ENCODE assay signal across 35 cellular contexts in the genomic region with DNA sequence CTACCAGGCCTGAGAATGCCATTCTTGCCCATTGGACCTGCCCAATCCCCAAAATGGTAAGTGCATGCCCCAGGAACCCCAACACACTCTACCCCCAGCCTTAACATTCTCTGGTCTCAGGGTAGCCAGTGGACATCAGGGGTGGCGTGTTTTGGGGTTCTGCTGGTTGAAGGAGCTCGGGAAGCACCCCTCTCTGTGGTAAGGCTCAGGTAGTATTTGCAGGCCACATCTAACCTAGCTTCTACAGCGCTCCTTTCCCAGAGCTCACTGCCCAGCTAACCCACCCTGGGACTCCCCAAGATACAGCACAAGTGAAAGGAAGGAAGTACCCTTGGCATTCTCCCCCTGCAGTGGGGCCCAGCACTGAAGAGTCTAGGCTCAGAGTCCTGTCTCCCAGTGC.
"Had no signal": no experiment of that assay in that cellular context is flagged by ENCODE, and none has a peak within 500 bp of the region (broad histone marks: within the 10 kb centered on the region; RNA-seq: fewer than 3 reads in every experiment).

No MANE protein-coding gene starts in this region.

- DNase-seq: activated B cell treated with CpG ODN at 0.5 μM for 24 hours; activated CD4-positive, alpha-beta memory T cell treated with anti-CD3 and anti-CD28 coated beads for 36 hours; activated CD4-positive, alpha-beta T cell treated with anti-CD3 and anti-CD28 coated beads for 4 hours; activated CD4-positive, alpha-beta T cell treated with anti-CD3 and anti-CD28 coated beads, Interleukin-2, amount 10 ng/mL, durations not matched to agents 24 days and 14 days; activated CD4-positive, alpha-beta T cell treated with anti-CD3 and anti-CD28 coated beads, Interleukin-2, amount 50 U/mL, for 1 hour; activated CD4-positive, alpha-beta T cell treated with anti-CD3 and anti-CD28 coated beads, Interleukin-2, amount 50 U/mL, for 4 hours; activated CD4-positive, CD25-positive, alpha-beta regulatory T cell treated with anti-CD3 and anti-CD28 coated beads, Interleukin-2, amount 50 U/mL, for 72 hours; activated CD8-positive, alpha-beta memory T cell treated with anti-CD3 and anti-CD28 coated beads, Interleukin-2, amount 50 U/mL, for 4 hours; activated CD8-positive, alpha-beta T cell treated with anti-CD3 and anti-CD28 coated beads for 36 hours; activated effector memory CD4-positive, alpha-beta T cell treated with anti-CD3 and anti-CD28 coated beads, Interleukin-2, amount 50 U/mL, for 16 hours; activated gamma-delta T cell treated with Interleukin-2 at 50 U/mL for 16 hours; activated naive CD4-positive, alpha-beta T cell; activated naive CD4-positive, alpha-beta T cell treated with anti-CD3 and anti-CD28 coated beads for 36 hours; activated naive CD4-positive, alpha-beta T cell treated with anti-CD3 and anti-CD28 coated beads, Interleukin-2, amount 50 U/mL, for 16 hours; activated naive CD8-positive, alpha-beta T cell treated with anti-CD3 and anti-CD28 coated beads for 36 hours; activated T-cell treated with anti-CD3 and anti-CD28 coated beads for 4 hours; activated T-cell treated with anti-CD3 and anti-CD28 coated beads, Interleukin-2, amount 50 U/mL, for 1 hour; activated T-cell treated with anti-CD3 and anti-CD28 coated beads, Interleukin-2, amount 50 U/mL, for 4 hours; activated T-cell treated with anti-CD3 and anti-CD28 coated beads, Interleukin-2, amount 50 U/mL, for 72 hours; adrenal gland; amniotic stem cell; aorta; body of pancreas; brain microvascular endothelial cell; central memory CD4-positive, alpha-beta T cell; T-helper 1 cell; T-helper 2 cell; T-helper 9 cell had no signal

- H3K9me3 ChIP-seq: adrenal gland, body of pancreas, breast epithelium had no signal

- H3K27me3 Mint-ChIP-seq: activated B cell treated with CpG ODN at 0.5 μM for 24 hours; activated CD4-positive, alpha-beta memory T cell treated with anti-CD3 and anti-CD28 coated beads for 36 hours; activated CD4-positive, alpha-beta T cell treated with anti-CD3 and anti-CD28 coated beads, Interleukin-2, amount 10 ng/mL, durations not matched to agents 24 days and 14 days; activated CD8-positive, alpha-beta T cell treated with anti-CD3 and anti-CD28 coated beads for 36 hours; activated naive CD8-positive, alpha-beta T cell treated with anti-CD3 and anti-CD28 coated beads for 36 hours; activated T-helper 17 cell treated with anti-CD3 and anti-CD28 coated beads, Interleukin-2, amount 50 U/mL, for 72 hours had no signal

- H3K4me1 ChIP-seq: body of pancreas had no signal

- H3K4me3 ChIP-seq: adrenal gland, body of pancreas, breast epithelium had no signal

- H3K4me1 Mint-ChIP-seq: activated B cell treated with CpG ODN at 0.5 μM for 24 hours; activated CD4-positive, alpha-beta T cell treated with anti-CD3 and anti-CD28 coated beads, Interleukin-2, amount 10 ng/mL, durations not matched to agents 24 days and 14 days; activated naive CD8-positive, alpha-beta T cell treated with anti-CD3 and anti-CD28 coated beads for 36 hours; activated T-helper 17 cell treated with anti-CD3 and anti-CD28 coated beads, Interleukin-2, amount 50 U/mL, for 72 hours had no signal

- H3K27ac Mint-ChIP-seq: activated B cell treated with CpG ODN at 0.5 μM for 24 hours; activated CD4-positive, alpha-beta memory T cell treated with anti-CD3 and anti-CD28 coated beads for 36 hours; activated CD4-positive, alpha-beta T cell treated with anti-CD3 and anti-CD28 coated beads, Interleukin-2, amount 10 ng/mL, durations not matched to agents 24 days and 14 days; activated CD8-positive, alpha-beta T cell treated with anti-CD3 and anti-CD28 coated beads for 36 hours; activated naive CD4-positive, alpha-beta T cell treated with anti-CD3 and anti-CD28 coated beads for 36 hours; activated naive CD4-positive, alpha-beta T cell treated with anti-CD3 and anti-CD28 coated beads, Interleukin-2, amount 50 U/mL, for 72 hours; activated naive CD8-positive, alpha-beta T cell treated with anti-CD3 and anti-CD28 coated beads for 36 hours; activated T-cell treated with anti-CD3 and anti-CD28 coated beads, Interleukin-2, amount 50 U/mL, for 72 hours; activated T-helper 1 cell treated with anti-CD3 and anti-CD28 coated beads, Interleukin-12 subunit alpha, Interleukin-12 subunit beta, Interleukin-2, Interleukin-4 antibody, amounts not matched to agents 30 ng/mL and 10 ng/mL and 1 ng/mL, durations not matched to agents 14 hours and 24 hours and 36 hours; activated T-helper 17 cell treated with anti-CD3 and anti-CD28 coated beads, Interleukin-2, amount 50 U/mL, for 72 hours; T-helper 1 cell treated with Interleukin-12 subunit alpha and Interleukin-12 subunit beta and Interleukin-4 antibody, amounts not matched to agents 30 μg/mL and 1 μg/mL, for 36 hours; T-helper 2 cell treated with Interferon-gamma antibody and Interleukin-4, amounts not matched to agents 5 μg/mL and 100 μg/mL, for 36 hours had no signal

- H3K9me3 Mint-ChIP-seq: activated B cell treated with CpG ODN at 0.5 μM for 24 hours; activated CD4-positive, alpha-beta memory T cell treated with anti-CD3 and anti-CD28 coated beads for 36 hours; activated CD4-positive, alpha-beta T cell treated with anti-CD3 and anti-CD28 coated beads, Interleukin-2, amount 10 ng/mL, durations not matched to agents 24 days and 14 days; activated CD8-positive, alpha-beta T cell treated with anti-CD3 and anti-CD28 coated beads for 36 hours; activated naive CD4-positive, alpha-beta T cell treated with anti-CD3 and anti-CD28 coated beads for 36 hours; activated naive CD4-positive, alpha-beta T cell treated with anti-CD3 and anti-CD28 coated beads, Interleukin-2, amount 50 U/mL, for 72 hours; activated naive CD8-positive, alpha-beta T cell treated with anti-CD3 and anti-CD28 coated beads for 36 hours; activated T-cell treated with anti-CD3 and anti-CD28 coated beads, Interleukin-2, amount 50 U/mL, for 4 hours; activated T-cell treated with anti-CD3 and anti-CD28 coated beads, Interleukin-2, amount 50 U/mL, for 72 hours; activated T-helper 1 cell treated with anti-CD3 and anti-CD28 coated beads, Interleukin-12 subunit alpha, Interleukin-12 subunit beta, Interleukin-2, Interleukin-4 antibody, amounts not matched to agents 30 ng/mL and 10 ng/mL and 1 ng/mL, durations not matched to agents 14 hours and 24 hours and 36 hours; activated T-helper 17 cell treated with anti-CD3 and anti-CD28 coated beads, Interleukin-2, amount 50 U/mL, for 72 hours; T-helper 1 cell treated with Interleukin-12 subunit alpha and Interleukin-12 subunit beta and Interleukin-4 antibody, amounts not matched to agents 30 μg/mL and 1 μg/mL, for 36 hours; T-helper 2 cell treated with Interferon-gamma antibody and Interleukin-4, amounts not matched to agents 5 μg/mL and 100 μg/mL, for 36 hours had no signal

- H3K27ac ChIP-seq: adrenal gland, body of pancreas, brain microvascular endothelial cell, breast epithelium, VCaP had no signal

- H3K36me3 ChIP-seq: adrenal gland, brain microvascular endothelial cell, breast epithelium had no signal

- H3K4me3 Mint-ChIP-seq: activated B cell treated with CpG ODN at 0.5 μM for 24 hours; activated CD4-positive, alpha-beta memory T cell treated with anti-CD3 and anti-CD28 coated beads for 36 hours; activated CD4-positive, alpha-beta T cell treated with anti-CD3 and anti-CD28 coated beads, Interleukin-2, amount 10 ng/mL, durations not matched to agents 24 days and 14 days; activated CD8-positive, alpha-beta T cell treated with anti-CD3 and anti-CD28 coated beads for 36 hours; activated naive CD4-positive, alpha-beta T cell treated with anti-CD3 and anti-CD28 coated beads for 36 hours; activated naive CD8-positive, alpha-beta T cell treated with anti-CD3 and anti-CD28 coated beads for 36 hours; activated T-cell treated with anti-CD3 and anti-CD28 coated beads, Interleukin-2, amount 50 U/mL, for 4 hours; activated T-cell treated with anti-CD3 and anti-CD28 coated beads, Interleukin-2, amount 50 U/mL, for 72 hours; activated T-helper 1 cell treated with anti-CD3 and anti-CD28 coated beads, Interleukin-12 subunit alpha, Interleukin-12 subunit beta, Interleukin-2, Interleukin-4 antibody, amounts not matched to agents 30 ng/mL and 10 ng/mL and 1 ng/mL, durations not matched to agents 14 hours and 24 hours and 36 hours; activated T-helper 17 cell treated with anti-CD3 and anti-CD28 coated beads, Interleukin-2, amount 50 U/mL, for 72 hours; T-helper 1 cell treated with Interleukin-12 subunit alpha and Interleukin-12 subunit beta and Interleukin-4 antibody, amounts not matched to agents 30 μg/mL and 1 μg/mL, for 36 hours; T-helper 2 cell treated with Interferon-gamma antibody and Interleukin-4, amounts not matched to agents 5 μg/mL and 100 μg/mL, for 36 hours had no signal

- H3K27me3 ChIP-seq: adrenal gland, body of pancreas, brain microvascular endothelial cell, breast epithelium had no signal

- ATAC-seq: activated CD8-positive, alpha-beta T cell treated with anti-CD3 and anti-CD28 coated beads for 36 hours; activated naive CD4-positive, alpha-beta T cell treated with anti-CD3 and anti-CD28 coated beads, Interleukin-2, amount 50 U/mL, for 72 hours; activated T-cell treated with anti-CD3 and anti-CD28 coated beads, Interleukin-2, amount 50 U/mL, for 4 hours; activated T-cell treated with anti-CD3 and anti-CD28 coated beads, Interleukin-2, amount 50 U/mL, for 72 hours; activated T-helper 17 cell treated with anti-CD3 and anti-CD28 coated beads, Interleukin-2, amount 50 U/mL, for 72 hours; body of pancreas had no signal

- H3K36me3 Mint-ChIP-seq: activated CD4-positive, alpha-beta memory T cell treated with anti-CD3 and anti-CD28 coated beads for 36 hours; activated naive CD4-positive, alpha-beta T cell treated with anti-CD3 and anti-CD28 coated beads, Interleukin-2, amount 50 U/mL, for 72 hours had no signal
